ENCODE assay signal across 20 cellular contexts in the genomic region with DNA sequence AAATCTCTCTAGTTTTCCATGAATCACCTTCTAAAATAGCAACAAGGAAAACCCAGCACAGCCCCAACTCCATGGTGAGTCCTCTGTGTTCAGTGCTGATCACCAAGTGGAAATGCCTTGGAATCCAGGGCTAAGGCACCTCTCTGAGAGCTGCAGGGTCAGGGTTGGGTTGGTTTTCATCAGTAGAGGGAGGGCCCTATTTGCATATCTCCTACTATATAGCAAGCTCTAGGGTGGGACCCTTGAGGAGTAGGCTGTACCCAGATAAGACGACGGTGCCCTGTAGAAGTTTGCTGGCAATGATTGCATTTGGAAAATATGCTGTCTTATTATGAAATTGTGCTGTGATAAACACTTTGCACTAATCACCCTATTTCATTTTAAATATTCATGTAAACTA.
DNase-seq lines count a peak whose midpoint lies in the region; ATAC-seq and TF ChIP-seq lines count a peak whose summit lies in the region.
"Had no signal": no experiment of that assay in that cellular context is flagged by ENCODE, and none has a peak within 500 bp of the region (broad histone marks: within the 10 kb centered on the region; RNA-seq: fewer than 3 reads in every experiment).

No MANE protein-coding gene starts in this region.

- H3K9me3 Mint-ChIP-seq in naive B cell = no peaks in the 10 kb centered on the region

- 72 to 90% (median 79%) methylated on average over 2 of the region's 2 CpGs for WGBS in heart left ventricle, 4 donors

- H3K27me3 Mint-ChIP-seq in naive B cell = no peaks in the 10 kb centered on the region

- H2AFZ ChIP-seq in OCI-LY3 (ENCODE audit: low read depth, low read length) = no peak overlapping the region
- H2AFZ ChIP-seq: GM23338 had no signal

- H4K20me1 ChIP-seq in BLaER1 treated with 17β-estradiol and CSF1 and Interleukin-3, amounts not matched to agents 10 nM and 100 nM = no peaks in the 10 kb centered on the region
- no peaks in the 10 kb centered on the region for H4K20me1 ChIP-seq in OCI-LY3 (ENCODE audit: insufficient read depth, low read length)

- H3K4me2 ChIP-seq in BLaER1 treated with 17β-estradiol and CSF1 and Interleukin-3, amounts not matched to agents 10 nM and 100 nM = peak overlapping the region in 6 of 11 experiments; percentile 13 to 45 (median 32); a peak in 8 of 22 replicates
- peak overlapping the region; percentile 55 for H3K4me2 ChIP-seq in OCI-LY3 (ENCODE audit: low read length)
- H3K4me2 ChIP-seq: GM23338 had no signal

- peak; percentile 31 for DNase-seq in naive B cell
- no peak for DNase-seq in heart left ventricle
- DNase-seq in NK-92 (lab: John Stamatoyannopoulos, UW; ENCODE audit: unreplicated experiment) = no peak
- no peak for DNase-seq in GM19238 (ENCODE audit: insufficient read length, low spot score)
- DNase-seq: C1 segment of cervical spinal cord, COR-L47, HFFc6, NCI-H1930, NCI-H446, NCI-H524 treated with DMSO at 0.1 percent for 48 hours, NCI-H82, PC-3 had no signal

- no peak overlapping the region for H3K9ac ChIP-seq in BLaER1 treated with 17β-estradiol and CSF1 and Interleukin-3, amounts not matched to agents 10 nM and 100 nM
- H3K9ac ChIP-seq in OCI-LY3 (ENCODE audit: low read length) = no peak overlapping the region

- no peak overlapping the region for H3K27ac ChIP-seq in BLaER1 treated with 17β-estradiol and CSF1 and Interleukin-3, amounts not matched to agents 10 nM and 100 nM
- H3K27ac ChIP-seq in KOPT-K1 (ENCODE audit: low read depth, low read length, poor library complexity, severe bottlenecking) (peak overlapping the region; percentile 66), OCI-LY3 (ENCODE audit: low read length) (no peak overlapping the region), heart left ventricle (no peak overlapping the region)
- H3K27ac ChIP-seq: HL-60 had no signal

- peak overlapping the region; percentile 21 to 98 (median 84) for H3K27ac Mint-ChIP-seq in naive B cell
- H3K27ac Mint-ChIP-seq: CD4-positive, alpha-beta memory T cell; GM23338; HFFc6 had no signal

- H3K27me3 ChIP-seq in BLaER1 treated with 17β-estradiol and CSF1 and Interleukin-3, amounts not matched to agents 10 nM and 100 nM = no peaks in the 10 kb centered on the region
- peaks cover 37% of the 10 kb centered on the region for H3K27me3 ChIP-seq in OCI-LY3 (ENCODE audit: low read depth, low read length)
- H3K27me3 ChIP-seq in heart left ventricle = peaks cover 0 to 14% (median 0%) of the 10 kb centered on the region in 9 donors

- TF ChIP-seq POLR2A in heart left ventricle (IDR thresholded peaks at IDR 0.05) = no peak

- H3K4me1 ChIP-seq in BLaER1 treated with 17β-estradiol and CSF1 and Interleukin-3, amounts not matched to agents 10 nM and 100 nM = peaks cover 0 to 26% (median 8%) of the 10 kb centered on the region in 10 experiments; a peak in 10 of 20 replicates
- H3K4me1 ChIP-seq in OCI-LY3 (ENCODE audit: low read length) = peaks cover 29% of the 10 kb centered on the region
- no peaks in the 10 kb centered on the region for H3K4me1 ChIP-seq in heart left ventricle
- H3K4me1 ChIP-seq: HAP-1 had no signal

- H3K4me1 Mint-ChIP-seq in naive B cell = peaks cover 20 to 38% (median 32%) of the 10 kb centered on the region in 3 donors
- H3K4me1 Mint-ChIP-seq: GM23338 had no signal

- H3K4me3 ChIP-seq in BLaER1 treated with 17β-estradiol and CSF1 and Interleukin-3, amounts not matched to agents 10 nM and 100 nM = no peak overlapping the region
- no peak overlapping the region for H3K4me3 ChIP-seq in OCI-LY3 (ENCODE audit: low read length)
- H3K4me3 ChIP-seq in heart left ventricle = no peak overlapping the region
- H3K4me3 ChIP-seq: GM23338, HAP-1 had no signal

- intact Hi-C loops in heart left ventricle (cut with DNase I) = no loop called here

- ATAC-seq in naive B cell (ENCODE audit: low read depth in 2 of 2) = peak in 1 of 2 donors; percentile 28
- no peak for ATAC-seq in heart left ventricle
- no peak for ATAC-seq in GM18520 (IDR thresholded peaks at IDR 0.05; ENCODE audit: unreplicated experiment)
- ATAC-seq: GM23338, PC-3 had no signal

- H3K4me3 Mint-ChIP-seq in naive B cell = peak overlapping the region; percentile 42 to 90 (median 77)
- H3K4me3 Mint-ChIP-seq: CD4-positive, alpha-beta memory T cell; GM23338; HFFc6 had no signal

- no peaks in the 10 kb centered on the region for H3K79me2 ChIP-seq in OCI-LY3 (ENCODE audit: low read length)

- H3K36me3 ChIP-seq in BLaER1 treated with 17β-estradiol and CSF1 and Interleukin-3, amounts not matched to agents 10 nM and 100 nM = no peaks in the 10 kb centered on the region
- H3K36me3 ChIP-seq in KOPT-K1 (ENCODE audit: insufficient read depth, low read length) = no peaks in the 10 kb centered on the region
- no peaks in the 10 kb centered on the region for H3K36me3 ChIP-seq in OCI-LY3 (replicated peaks; ENCODE audit: low read depth, low read length)
- H3K36me3 ChIP-seq in heart left ventricle = no peaks in the 10 kb centered on the region
- H3K36me3 ChIP-seq: HAP-1 had no signal

- H3K36me3 Mint-ChIP-seq in naive B cell = no peaks in the 10 kb centered on the region

- TF ChIP-seq CTCF in OCI-LY3 (IDR thresholded peaks at IDR 0.05; ENCODE audit: low read depth, low read length) = no peak
- no peak for TF ChIP-seq CTCF in heart left ventricle (IDR thresholded peaks at IDR 0.05)

- no peaks in the 10 kb centered on the region for H3K9me3 ChIP-seq in BLaER1 treated with 17β-estradiol and CSF1 and Interleukin-3, amounts not matched to agents 10 nM and 100 nM (replicated peaks in 1 of 11)
- H3K9me3 ChIP-seq in KOPT-K1 (ENCODE audit: insufficient read depth, low read length, poor library complexity, severe bottlenecking) (peaks cover 7% of the 10 kb centered on the region), OCI-LY3 (ENCODE audit: insufficient read depth, low read length) (no peaks in the 10 kb centered on the region), heart left ventricle (no peaks in the 10 kb centered on the region)
- H3K9me3 ChIP-seq: HAP-1 had no signal
